Comparison of ENCODE assay signal across 15 cellular contexts in the genomic region with DNA sequence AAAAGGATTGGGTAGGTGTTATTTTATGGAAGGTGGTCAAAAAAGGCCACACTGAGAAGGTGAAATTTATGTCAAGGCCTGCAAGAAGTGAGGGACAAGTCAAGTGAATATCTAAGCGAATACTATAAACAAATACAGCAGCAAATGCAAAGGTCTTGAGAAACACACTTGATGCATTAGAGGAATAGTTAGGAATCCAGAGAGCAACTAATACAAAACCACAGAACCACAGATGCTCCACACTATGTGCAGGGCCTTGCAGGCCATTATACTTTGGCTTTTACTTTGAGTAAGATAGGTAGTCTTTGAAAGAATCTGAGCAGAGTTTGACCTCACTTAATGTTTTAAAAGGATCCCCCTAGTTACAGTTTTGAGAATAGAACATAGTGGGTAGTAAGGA. TPM values are rescaled to one million over a fixed set of nuclear protein-coding genes. Genes with fewer than 3 reads are reported as not detected.
A peak's percentile ranks its signal among the peaks of the same experiment; 100 is the strongest.
DNase-seq lines count a peak whose midpoint lies in the region; ATAC-seq and TF ChIP-seq lines count a peak whose summit lies in the region.
"Had no signal": no experiment of that assay in that cellular context is flagged by ENCODE, and none has a peak within 500 bp of the region (broad histone marks: within the 10 kb centered on the region; RNA-seq: fewer than 3 reads in every experiment).

No MANE protein-coding gene starts in this region.

- peak overlapping the region; percentile 25 for H3K27ac ChIP-seq in CD4-positive, CD25-positive, alpha-beta regulatory T cell (ENCODE audit: insufficient read depth, low read length, poor library complexity, severe bottlenecking)
- H3K27ac ChIP-seq in body of pancreas (no peak overlapping the region), tibial artery (no peak overlapping the region), endodermal cell (ENCODE audit: low read depth, low read length) (no peak overlapping the region)
- H3K27ac ChIP-seq: skin epidermis, suprapubic skin had no signal

- no peaks in the 10 kb centered on the region for H3K27me3 Mint-ChIP-seq in CD4-positive, CD25-positive, alpha-beta regulatory T cell
- no peaks in the 10 kb centered on the region for H3K27me3 Mint-ChIP-seq in naive thymus-derived CD8-positive, alpha-beta T cell
- no peaks in the 10 kb centered on the region for H3K27me3 Mint-ChIP-seq in endodermal cell (ENCODE audit: insufficient read depth)

- TF ChIP-seq POLR2A in body of pancreas (IDR thresholded peaks at IDR 0.05), result no peak

- H3K27me3 ChIP-seq in CD4-positive, CD25-positive, alpha-beta regulatory T cell (ENCODE audit: control insufficient read depth, insufficient read depth, low read length), result no peaks in the 10 kb centered on the region
- H3K27me3 ChIP-seq in adipocyte (replicated peaks; ENCODE audit: control insufficient read depth, insufficient read depth, low read length) (no peaks in the 10 kb centered on the region), body of pancreas (no peaks in the 10 kb centered on the region), tibial artery (no peaks in the 10 kb centered on the region), endodermal cell (ENCODE audit: control insufficient read depth, insufficient read depth, low read length, poor library complexity, severe bottlenecking) (no peaks in the 10 kb centered on the region)
- H3K27me3 ChIP-seq: suprapubic skin had no signal

- H3K36me3 ChIP-seq in CD4-positive, CD25-positive, alpha-beta regulatory T cell (ENCODE audit: control insufficient read depth, insufficient read depth, low read length), result peaks cover 71% of the 10 kb centered on the region
- H3K36me3 ChIP-seq in adipocyte (ENCODE audit: control insufficient read depth, insufficient read depth, low read length, severe bottlenecking) (peaks cover 72% of the 10 kb centered on the region), body of pancreas (replicated peaks in 1 of 2; ENCODE audit: insufficient read depth in 1 of 2, low read depth in 2 of 2) (peaks cover 0 to 7% of the 10 kb centered on the region in 2 donors), tibial artery (peaks cover 49 to 71% (median 54%) of the 10 kb centered on the region in 3 donors), endodermal cell (ENCODE audit: control insufficient read depth, insufficient read depth, low read length) (peaks cover 76% of the 10 kb centered on the region)

- TF ChIP-seq CTCF in body of pancreas (IDR thresholded peaks at IDR 0.05) (no peak), tibial artery (IDR thresholded peaks at IDR 0.05) (no peak), endodermal cell (conservative IDR thresholded peaks at IDR 0.05) (no peak)

- H3K9me3 ChIP-seq in CD4-positive, CD25-positive, alpha-beta regulatory T cell (ENCODE audit: control insufficient read depth in 2 of 2, low read length in 2 of 2), result no peaks in the 10 kb centered on the region
- H3K9me3 ChIP-seq in adipocyte (ENCODE audit: control insufficient read depth, low read length) (no peaks in the 10 kb centered on the region), body of pancreas (no peaks in the 10 kb centered on the region), tibial artery (no peaks in the 10 kb centered on the region), endodermal cell (ENCODE audit: control insufficient read depth, low read length) (no peaks in the 10 kb centered on the region)
- H3K9me3 ChIP-seq: suprapubic skin had no signal

- peaks cover 80% of the 10 kb centered on the region for H3K4me1 ChIP-seq in CD4-positive, CD25-positive, alpha-beta regulatory T cell (ENCODE audit: control insufficient read depth, insufficient read depth, low read length, poor library complexity, severe bottlenecking)
- H3K4me1 ChIP-seq in adipocyte (ENCODE audit: control insufficient read depth, insufficient read depth, low read length), result peaks cover 80% of the 10 kb centered on the region
- H3K4me1 ChIP-seq in body of pancreas, result peaks cover 79% of the 10 kb centered on the region
- peaks cover 0 to 43% (median 38%) of the 10 kb centered on the region in 4 donors for H3K4me1 ChIP-seq in tibial artery
- H3K4me1 ChIP-seq in endodermal cell (ENCODE audit: control insufficient read depth, insufficient read depth, low read length), result no peaks in the 10 kb centered on the region

- DNase-seq in CD4-positive, CD25-positive, alpha-beta regulatory T cell, result no peak
- DNase-seq in ELR (ENCODE audit: low read depth), result peak; percentile 38
- peak; percentile 18 for DNase-seq in adipocyte (ENCODE audit: low read depth)
- no peak for DNase-seq in naive thymus-derived CD8-positive, alpha-beta T cell
- no peak for DNase-seq in body of pancreas
- DNase-seq in tibial artery, result no peak
- no peak for DNase-seq in endodermal cell
- no peak for DNase-seq in T-helper 9 cell
- DNase-seq: Calu3, head of caudate nucleus, NCI-H1436 treated with DMSO at 0.1 percent for 48 hours, NCI-H526, RPMI8226 had no signal

- intact Hi-C loops in body of pancreas (cut with DNase I) (no loop called here), tibial artery (cut with DNase I; ENCODE audit: low total_unique reads) (loop anchor here (10.0 kb wide), 1 partner anchor 734 kb away; no protein-coding TSS in a partner anchor)

- WGBS in body of pancreas, 2 donors, result 33 to 38% methylated on average over 1 of the region's 1 CpG
- 92 to 100% methylated on average over 1 of the region's 1 CpG for WGBS in endodermal cell (ENCODE audit: insufficient coverage in 1 of 2, insufficient read length in 1 of 2), 2 experiments

- H3K36me3 Mint-ChIP-seq in CD4-positive, CD25-positive, alpha-beta regulatory T cell, result peaks cover 44% of the 10 kb centered on the region
- peaks cover 9 to 80% (median 27%) of the 10 kb centered on the region in 3 donors for H3K36me3 Mint-ChIP-seq in naive thymus-derived CD8-positive, alpha-beta T cell
- peaks cover 43% of the 10 kb centered on the region for H3K36me3 Mint-ChIP-seq in endodermal cell (ENCODE audit: low read depth)

- H3K9ac ChIP-seq in adipocyte (ENCODE audit: low read length), result peak overlapping the region; percentile 37
- H3K9ac ChIP-seq in endodermal cell (ENCODE audit: extremely low read depth, low read length, poor library complexity, severe bottlenecking), result no peak overlapping the region

- no peak for ATAC-seq in CD4-positive, CD25-positive, alpha-beta regulatory T cell (ENCODE audit: low read depth in 2 of 2)
- no peak for ATAC-seq in naive thymus-derived CD8-positive, alpha-beta T cell
- ATAC-seq in body of pancreas, result no peak

- H3K4me3 ChIP-seq in CD4-positive, CD25-positive, alpha-beta regulatory T cell (ENCODE audit: low read depth, low read length), result peak overlapping the region; percentile 63
- H3K4me3 ChIP-seq in adipocyte (ENCODE audit: low read length) (peak overlapping the region; percentile 60), body of pancreas (no peak overlapping the region), tibial artery (no peak overlapping the region), endodermal cell (ENCODE audit: low read length) (no peak overlapping the region)
- H3K4me3 ChIP-seq: skin epidermis, suprapubic skin had no signal

- H3K9me3 Mint-ChIP-seq in CD4-positive, CD25-positive, alpha-beta regulatory T cell, result no peaks in the 10 kb centered on the region
- H3K9me3 Mint-ChIP-seq in naive thymus-derived CD8-positive, alpha-beta T cell, result peaks cover 0 to 2% (median 0%) of the 10 kb centered on the region in 9 donors
- no peaks in the 10 kb centered on the region for H3K9me3 Mint-ChIP-seq in endodermal cell

- peak overlapping the region; percentile 20 to 87 (median 74) for H3K27ac Mint-ChIP-seq in CD4-positive, CD25-positive, alpha-beta regulatory T cell
- H3K27ac Mint-ChIP-seq in naive thymus-derived CD8-positive, alpha-beta T cell, result peak overlapping the region; percentile 4 to 88 (median 65)
- H3K27ac Mint-ChIP-seq in endodermal cell, result no peak overlapping the region

- POLR2A ChIA-PET in naive thymus-derived CD8-positive, alpha-beta T cell (lab: Charles Lee), result no interaction called here

- H3K4me3 Mint-ChIP-seq in CD4-positive, CD25-positive, alpha-beta regulatory T cell, result peak overlapping the region; percentile 10 to 88 (median 79)
- peak overlapping the region in 6 of 10 donors; percentile 34 to 62 (median 52) for H3K4me3 Mint-ChIP-seq in naive thymus-derived CD8-positive, alpha-beta T cell
- no peak overlapping the region for H3K4me3 Mint-ChIP-seq in endodermal cell

- H3K4me1 Mint-ChIP-seq in CD4-positive, CD25-positive, alpha-beta regulatory T cell, result peaks cover 38 to 97% (median 73%) of the 10 kb centered on the region in 4 donors
- peaks cover 46 to 95% (median 85%) of the 10 kb centered on the region in 4 donors for H3K4me1 Mint-ChIP-seq in naive thymus-derived CD8-positive, alpha-beta T cell
- H3K4me1 Mint-ChIP-seq in endodermal cell, result peaks cover 24% of the 10 kb centered on the region

RNA-seq across cellular contexts. Expression of gene ZNF622, which starts 4.6 kb away (rescaled TPM):
- total RNA-seq in CD4-positive, CD25-positive, alpha-beta regulatory T cell, result 42.0 TPM
- polyA plus RNA-seq in CD4-positive, CD25-positive, alpha-beta regulatory T cell, result 10 to 100 TPM; 51.8 to 69.8 (median 60.2) TPM
- total RNA-seq in naive thymus-derived CD8-positive, alpha-beta T cell, result 10 to 100 TPM; 34.1 to 34.7 TPM
- 10 to 100 TPM; 45.9 to 55.9 (median 48.4) TPM for polyA plus RNA-seq in naive thymus-derived CD8-positive, alpha-beta T cell
- total RNA-seq in body of pancreas (10 to 100 TPM; 28.0 to 45.1 TPM), endodermal cell (10 to 100 TPM; 27.3 to 28.6 TPM)
- polyA plus RNA-seq in endodermal cell (2013, experiment 1 of 2), result 22.2 TPM
- polyA plus RNA-seq in endodermal cell (2013, experiment 2 of 2), result 21.0 TPM

Comparison
In these comparisons a context has a peak if more than half of its experiments do, and no peak if none do; other contexts are left out.
1. DNase-seq: peak in ELR (single experiment) and adipocyte (single experiment); none in CD4-positive, CD25-positive, alpha-beta regulatory T cell (0 of 3), naive thymus-derived CD8-positive, alpha-beta T cell (0 of 10), body of pancreas (0 of 4), tibial artery (0 of 2), endodermal cell (single experiment) and T-helper 9 cell (single experiment).
2. H3K4me3 ChIP-seq: peak in CD4-positive, CD25-positive, alpha-beta regulatory T cell (single experiment) and adipocyte (single experiment); none in body of pancreas (0 of 2), tibial artery (0 of 2) and endodermal cell (single experiment).